25 cellular contexts compared by ENCODE assay signal in genomic region chr6:45206793-45207492, GRCh38.
"Had no signal": no experiment of that assay in that cellular context is flagged by ENCODE, and none has a peak within 500 bp of the region (broad histone marks: within the 10 kb centered on the region; RNA-seq: fewer than 3 reads in every experiment).

No MANE protein-coding gene starts in this region.

- H3K27ac Mint-ChIP-seq: activated CD4-positive, alpha-beta memory T cell treated with anti-CD3 and anti-CD28 coated beads, Interleukin-2, amount 10 ng/mL, durations not matched to agents 7 days and 5 days; activated naive CD4-positive, alpha-beta T cell treated with anti-CD3 and anti-CD28 coated beads, Interleukin-2, amount 50 U/mL, for 24 hours; mesothelial cell of epicardium; naive thymus-derived CD8-positive, alpha-beta T cell had no signal

- ATAC-seq: activated T-cell treated with anti-CD3 and anti-CD28 coated beads, Interleukin-2, amount 50 U/mL, for 4 hours; heart left ventricle; left ventricle myocardium superior; naive thymus-derived CD8-positive, alpha-beta T cell; upper lobe of right lung had no signal

- FAIRE-seq: islet of Langerhans had no signal

- DNase-seq: activated CD4-positive, alpha-beta memory T cell treated with anti-CD3 and anti-CD28 coated beads, Interleukin-2, amount 10 ng/mL, durations not matched to agents 7 days and 5 days; activated CD4-positive, CD25-positive, alpha-beta regulatory T cell treated with anti-CD3 and anti-CD28 coated beads, Interleukin-2, amount 50 U/mL, for 72 hours; activated gamma-delta T cell; activated T-cell treated with anti-CD3 and anti-CD28 coated beads, Interleukin-2, amount 50 U/mL, for 4 hours; amniotic stem cell; cerebellar nuclear complex; cortex of kidney; heart left ventricle; left ventricle myocardium superior; mammary epithelial cell; naive thymus-derived CD8-positive, alpha-beta T cell; sigmoid colon; SK-N-SH; stimulated activated CD4-positive, alpha-beta T cell treated with anti-CD3 and anti-CD28 coated beads, Interleukin-15, amount 100 ng/mL, for 24 hours; stimulated activated naive CD4-positive, alpha-beta T cell; substantia nigra; thyroid gland; upper lobe of right lung; WERI-Rb-1 had no signal

- H3K9ac ChIP-seq: SK-N-SH had no signal

- H3K9me3 ChIP-seq: thyroid gland, upper lobe of right lung had no signal

- H3K4me3 Mint-ChIP-seq: activated CD4-positive, alpha-beta memory T cell treated with anti-CD3 and anti-CD28 coated beads, Interleukin-2, amount 10 ng/mL, durations not matched to agents 7 days and 5 days; activated naive CD4-positive, alpha-beta T cell treated with anti-CD3 and anti-CD28 coated beads, Interleukin-2, amount 50 U/mL, for 24 hours; activated T-cell treated with anti-CD3 and anti-CD28 coated beads, Interleukin-2, amount 50 U/mL, for 4 hours; mesothelial cell of epicardium; naive thymus-derived CD8-positive, alpha-beta T cell had no signal

- H3K4me1 ChIP-seq: breast epithelium, heart left ventricle, sigmoid colon, thyroid gland, upper lobe of right lung had no signal

- H3K4me1 Mint-ChIP-seq: mesothelial cell of epicardium had no signal

- H3K27me3 ChIP-seq: breast epithelium, heart left ventricle, sigmoid colon, thyroid gland, upper lobe of right lung had no signal

- H3K27ac ChIP-seq: breast epithelium, epithelial cell of prostate, heart left ventricle, sigmoid colon, thyroid gland, upper lobe of right lung, WERI-Rb-1 had no signal

- H3K27me3 Mint-ChIP-seq: activated CD4-positive, alpha-beta memory T cell treated with anti-CD3 and anti-CD28 coated beads, Interleukin-2, amount 10 ng/mL, durations not matched to agents 7 days and 5 days; activated naive CD4-positive, alpha-beta T cell treated with anti-CD3 and anti-CD28 coated beads, Interleukin-2, amount 50 U/mL, for 24 hours; naive thymus-derived CD8-positive, alpha-beta T cell had no signal

- H3K4me2 ChIP-seq: SK-N-SH, smooth muscle cell had no signal

- H3K4me3 ChIP-seq: breast epithelium, heart left ventricle, sigmoid colon, smooth muscle cell, thyroid gland, upper lobe of right lung had no signal

- H3K36me3 ChIP-seq: breast epithelium, sigmoid colon, thyroid gland, upper lobe of right lung, WERI-Rb-1 had no signal
